ENCODE assay signal across 8 cellular contexts in the genomic region with DNA sequence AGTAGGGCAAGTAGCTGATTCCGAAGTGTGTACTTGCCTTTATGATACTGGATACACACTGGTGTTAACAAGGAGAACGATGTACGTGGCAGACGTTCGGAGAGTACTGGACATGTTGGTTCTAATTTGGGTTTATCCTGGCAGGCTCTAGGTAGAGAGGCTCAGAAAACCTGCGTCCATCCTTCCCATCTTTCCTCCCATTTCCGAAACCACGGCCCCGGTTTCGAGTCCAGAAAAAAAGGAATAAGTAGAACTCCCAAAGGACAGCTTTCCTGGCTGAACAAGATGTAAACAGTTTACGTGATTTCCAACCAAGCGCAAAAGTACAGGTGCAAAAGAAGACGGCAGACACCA. TPM values are rescaled to one million over a fixed set of nuclear protein-coding genes. Genes with fewer than 3 reads are reported as not detected.
DNase-seq lines count a peak whose midpoint lies in the region; ATAC-seq and TF ChIP-seq lines count a peak whose summit lies in the region.

No MANE protein-coding gene starts in this region.

- DNase-seq in GM03348 (ENCODE audit: low spot score): peak; percentile 13
- no peak for DNase-seq in natural killer cell
- DNase-seq in cortex of kidney (lab: John Stamatoyannopoulos, UW): no peak
- no peak for DNase-seq in superior temporal gyrus (ENCODE audit: extremely low spot score)
- DNase-seq in activated gamma-delta T cell treated with Interleukin-2 at 50 U/mL for 16 hours: no peak

- H3K9me2 ChIP-seq in Loucy (replicated peaks; ENCODE audit: low read depth, low read length): no peaks in the 10 kb centered on the region

- TF ChIP-seq CTCF in Loucy (conservative IDR thresholded peaks at IDR 0.05; ENCODE audit: low read length) (no peak), natural killer cell (IDR thresholded peaks at IDR 0.05) (no peak)

- H4K20me1 ChIP-seq in Loucy (ENCODE audit: insufficient read depth, low read length, poor library complexity, severe bottlenecking): peaks cover 11% of the 10 kb centered on the region

- H3K27me3 Mint-ChIP-seq in natural killer cell (ENCODE audit: low read depth in 2 of 2): peaks cover 0 to 4% of the 10 kb centered on the region in 2 donors

- H3K4me2 ChIP-seq in Loucy (ENCODE audit: low read depth, low read length, poor library complexity, severe bottlenecking): peak overlapping the region; percentile 84

- H3K9ac ChIP-seq in Loucy (ENCODE audit: low read depth, low read length, poor library complexity, severe bottlenecking) (peak overlapping the region; percentile 90), endocrine pancreas (ENCODE audit: control insufficient read depth, insufficient read depth, low read length) (peak overlapping the region; percentile 88)

- ATAC-seq in GM21786 (IDR thresholded peaks at IDR 0.05; ENCODE audit: unreplicated experiment) (peak; percentile 6), natural killer cell (peak in 2 of 3 donors; percentile 7 to 20)

- no peaks in the 10 kb centered on the region for H3F3A ChIP-seq in Loucy (ENCODE audit: low read depth)

- H3K79me2 ChIP-seq in Loucy (ENCODE audit: insufficient read depth, low read length): peaks cover 36% of the 10 kb centered on the region

- H2AFZ ChIP-seq in Loucy (ENCODE audit: low read length): peak overlapping the region; percentile 94

- H3K36me3 ChIP-seq in Loucy (ENCODE audit: insufficient read depth, low read length) (no peaks in the 10 kb centered on the region), endocrine pancreas (ENCODE audit: control insufficient read depth, insufficient read depth, low read length) (no peaks in the 10 kb centered on the region)

- peaks cover 18 to 19% of the 10 kb centered on the region in 2 donors for H3K4me1 Mint-ChIP-seq in natural killer cell

- peak overlapping the region; percentile 98 for H3K4me3 Mint-ChIP-seq in natural killer cell

- H3K4me3 ChIP-seq in Loucy (ENCODE audit: low read length, poor library complexity, severe bottlenecking): peak overlapping the region; percentile 91
- H3K4me3 ChIP-seq in endocrine pancreas (ENCODE audit: control insufficient read depth, insufficient read depth, low read length): peak overlapping the region; percentile 95

- H3K27ac Mint-ChIP-seq in natural killer cell: peak overlapping the region; percentile 97 to 98

- intact Hi-C loops in natural killer cell (cut with micrococcal nuclease): loop anchor here (2.0 kb wide), 1 partner anchor 51 kb away; no protein-coding TSS in a partner anchor

- no peaks in the 10 kb centered on the region for H3K27me3 ChIP-seq in Loucy (ENCODE audit: insufficient read depth, low read length, poor library complexity, severe bottlenecking)
- no peaks in the 10 kb centered on the region for H3K27me3 ChIP-seq in endocrine pancreas (ENCODE audit: control insufficient read depth, insufficient read depth, low read length)

- H3K36me3 Mint-ChIP-seq in natural killer cell: no peaks in the 10 kb centered on the region

- H3K9me3 Mint-ChIP-seq in natural killer cell: no peaks in the 10 kb centered on the region

- peaks cover 32% of the 10 kb centered on the region for H3K4me1 ChIP-seq in Loucy (ENCODE audit: insufficient read depth, low read length, poor library complexity, severe bottlenecking)
- peaks cover 9% of the 10 kb centered on the region for H3K4me1 ChIP-seq in endocrine pancreas (ENCODE audit: control insufficient read depth, insufficient read depth, low read length)

- H3K9me3 ChIP-seq in Loucy (ENCODE audit: insufficient read depth, low read depth, low read length) (no peaks in the 10 kb centered on the region), endocrine pancreas (ENCODE audit: control insufficient read depth, low read length) (no peaks in the 10 kb centered on the region)

RNA-seq across cellular contexts. Expression of gene SLC30A9, which starts 0.3 kb away (rescaled TPM):
- total RNA-seq in natural killer cell: 10 to 100 TPM; 22.2 to 23.1 (median 22.8) TPM

RNA-seq across cellular contexts. Expression of gene DCAF4L1, which starts 8.4 kb away (rescaled TPM):
- total RNA-seq in natural killer cell: under 1 TPM; 0.16 to 0.48 (median 0.32) TPM

RNA-seq across cellular contexts. Expression of gene TMEM33, which starts 54.8 kb away (rescaled TPM):
- 10 to 100 TPM; 30.3 to 37.4 (median 33.5) TPM for total RNA-seq in natural killer cell
